ENCODE assay signal across 3 cellular contexts in the genomic region with DNA sequence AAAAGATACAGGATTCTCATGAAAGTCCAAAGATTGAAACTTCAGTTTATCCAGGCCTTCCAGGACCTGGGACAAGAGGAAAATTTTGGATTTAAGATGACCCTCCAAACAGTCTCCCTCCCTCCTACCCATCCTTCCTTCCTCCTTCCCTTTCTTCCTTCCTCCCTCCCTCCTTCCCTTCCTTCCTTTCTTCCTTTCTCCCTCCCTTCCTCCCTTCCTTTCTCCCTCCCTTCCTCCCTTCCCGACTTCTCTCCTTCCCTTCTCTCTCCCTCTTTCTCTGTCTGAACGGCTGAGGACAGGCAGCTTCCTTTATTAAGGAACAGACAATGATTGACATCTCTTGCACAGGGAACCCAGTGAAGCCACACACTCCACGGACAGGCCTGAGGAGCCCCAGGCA.
TF ChIP-seq lines count a peak whose summit lies in the region.

No MANE protein-coding gene starts in this region.

TF ChIP-seq in liver, 16 proteins besides CTCF, POLR2A, EP300 and RAD21:
- no peak for TF ChIP-seq FOXA2 (IDR thresholded peaks at IDR 0.05)
TF ChIP-seq in liver: peak in this region for 0.

TF ChIP-seq in HepG2, 621 proteins besides CTCF, POLR2A, EP300 and RAD21 (continues in another document):
- TF ChIP-seq ELK4 (CRISPR knock-in tag; IDR thresholded peaks at IDR 0.05; ENCODE audit: borderline replicate concordance), result no peak
- TF ChIP-seq AHR (CRISPR knock-in tag; IDR thresholded peaks at IDR 0.05), result no peak
- no peak for TF ChIP-seq ONECUT2 (CRISPR knock-in tag; IDR thresholded peaks at IDR 0.05)
- TF ChIP-seq ZNF235 (CRISPR knock-in tag; IDR thresholded peaks at IDR 0.05; ENCODE audit: borderline replicate concordance), result no peak
- TF ChIP-seq FOXP4 (CRISPR knock-in tag; IDR thresholded peaks at IDR 0.05), result no peak
- TF ChIP-seq RARA (CRISPR knock-in tag; IDR thresholded peaks at IDR 0.05), result no peak
- TF ChIP-seq, protein P1, sequence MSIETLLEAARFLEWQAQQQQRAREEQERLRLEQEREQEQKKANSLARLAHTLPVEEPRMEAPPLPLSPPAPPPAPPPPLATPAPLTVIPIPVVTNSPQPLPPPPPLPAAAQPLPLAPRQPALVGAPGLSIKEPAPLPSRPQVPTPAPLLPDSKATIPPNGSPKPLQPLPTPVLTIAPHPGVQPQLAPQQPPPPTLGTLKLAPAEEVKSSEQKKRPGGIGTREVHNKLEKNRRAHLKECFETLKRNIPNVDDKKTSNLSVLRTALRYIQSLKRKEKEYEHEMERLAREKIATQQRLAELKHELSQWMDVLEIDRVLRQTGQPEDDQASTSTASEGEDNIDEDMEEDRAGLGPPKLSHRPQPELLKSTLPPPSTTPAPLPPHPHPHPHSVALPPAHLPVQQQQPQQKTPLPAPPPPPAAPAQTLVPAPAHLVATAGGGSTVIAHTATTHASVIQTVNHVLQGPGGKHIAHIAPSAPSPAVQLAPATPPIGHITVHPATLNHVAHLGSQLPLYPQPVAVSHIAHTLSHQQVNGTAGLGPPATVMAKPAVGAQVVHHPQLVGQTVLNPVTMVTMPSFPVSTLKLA (IDR thresholded peaks at IDR 0.05), result no peak
- no peak for TF ChIP-seq ZNF230 (CRISPR knock-in tag; IDR thresholded peaks at IDR 0.05)
- TF ChIP-seq ZBTB20 (CRISPR knock-in tag; IDR thresholded peaks at IDR 0.05; ENCODE audit: borderline replicate concordance, low read depth), result no peak
- TF ChIP-seq ZNF737 (CRISPR knock-in tag; IDR thresholded peaks at IDR 0.05; ENCODE audit: borderline replicate concordance), result no peak
- TF ChIP-seq SRY (CRISPR knock-in tag; IDR thresholded peaks at IDR 0.05), result no peak
- TF ChIP-seq CAMTA2 (CRISPR knock-in tag; IDR thresholded peaks at IDR 0.05; ENCODE audit: borderline replicate concordance), result no peak
- no peak for TF ChIP-seq ZNF33A (CRISPR knock-in tag; IDR thresholded peaks at IDR 0.05; ENCODE audit: borderline replicate concordance)
- no peak for TF ChIP-seq ZNF331 (CRISPR knock-in tag; IDR thresholded peaks at IDR 0.05)
- TF ChIP-seq JUNB (CRISPR knock-in tag; IDR thresholded peaks at IDR 0.05; ENCODE audit: borderline replicate concordance), result no peak
- TF ChIP-seq, protein P2, sequence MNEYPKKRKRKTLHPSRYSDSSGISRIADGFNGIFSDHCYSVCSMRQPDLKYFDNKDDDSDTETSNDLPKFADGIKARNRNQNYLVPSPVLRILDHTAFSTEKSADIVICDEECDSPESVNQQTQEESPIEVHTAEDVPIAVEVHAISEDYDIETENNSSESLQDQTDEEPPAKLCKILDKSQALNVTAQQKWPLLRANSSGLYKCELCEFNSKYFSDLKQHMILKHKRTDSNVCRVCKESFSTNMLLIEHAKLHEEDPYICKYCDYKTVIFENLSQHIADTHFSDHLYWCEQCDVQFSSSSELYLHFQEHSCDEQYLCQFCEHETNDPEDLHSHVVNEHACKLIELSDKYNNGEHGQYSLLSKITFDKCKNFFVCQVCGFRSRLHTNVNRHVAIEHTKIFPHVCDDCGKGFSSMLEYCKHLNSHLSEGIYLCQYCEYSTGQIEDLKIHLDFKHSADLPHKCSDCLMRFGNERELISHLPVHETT (CRISPR knock-in tag; conservative IDR thresholded peaks at IDR 0.05), result no peak

TF ChIP-seq in K562, 482 proteins besides CTCF, POLR2A, EP300 and RAD21:
- TF ChIP-seq ZFP36 (IDR thresholded peaks at IDR 0.05; ENCODE audit: low read depth, low read length, partially characterized antibody), result no peak
- peak; percentile 44; the same call in 1 of the 2 replicates for TF ChIP-seq THRB (CRISPR knock-in tag; conservative IDR thresholded peaks at IDR 0.05)
- TF ChIP-seq ZNF197 (CRISPR knock-in tag; IDR thresholded peaks at IDR 0.05; ENCODE audit: low read depth), result no peak
- TF ChIP-seq, protein P3, sequence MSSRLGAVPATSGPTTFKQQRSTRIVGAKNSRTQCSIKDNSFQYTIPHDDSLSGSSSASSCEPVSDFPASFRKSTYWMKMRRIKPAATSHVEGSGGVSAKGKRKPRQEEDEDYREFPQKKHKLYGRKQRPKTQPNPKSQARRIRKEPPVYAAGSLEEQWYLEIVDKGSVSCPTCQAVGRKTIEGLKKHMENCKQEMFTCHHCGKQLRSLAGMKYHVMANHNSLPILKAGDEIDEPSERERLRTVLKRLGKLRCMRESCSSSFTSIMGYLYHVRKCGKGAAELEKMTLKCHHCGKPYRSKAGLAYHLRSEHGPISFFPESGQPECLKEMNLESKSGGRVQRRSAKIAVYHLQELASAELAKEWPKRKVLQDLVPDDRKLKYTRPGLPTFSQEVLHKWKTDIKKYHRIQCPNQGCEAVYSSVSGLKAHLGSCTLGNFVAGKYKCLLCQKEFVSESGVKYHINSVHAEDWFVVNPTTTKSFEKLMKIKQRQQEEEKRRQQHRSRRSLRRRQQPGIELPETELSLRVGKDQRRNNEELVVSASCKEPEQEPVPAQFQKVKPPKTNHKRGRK (tag; IDR thresholded peaks at IDR 0.05), result peak; percentile 77; the same call in 1 of the 2 replicates
- TF ChIP-seq PKNOX1 (IDR thresholded peaks at IDR 0.05), result peak; percentile 70
- no peak for TF ChIP-seq NR2C1 (IDR thresholded peaks at IDR 0.05)
- no peak for TF ChIP-seq NR2C1 (tag; IDR thresholded peaks at IDR 0.05)
- no peak for TF ChIP-seq HNRNPH1 (optimal IDR thresholded peaks at IDR 0.05; ENCODE audit: low read depth, low read length)
- 0 out of 2 replicates have a peak, but pooled peaks have one; percentile 47 for TF ChIP-seq HBP1 (CRISPR knock-in tag; IDR thresholded peaks at IDR 0.05)
- no peak for TF ChIP-seq GTF3C2 (IDR thresholded peaks at IDR 0.05; ENCODE audit: borderline replicate concordance, extremely low read depth, insufficient read length)
